12 cellular contexts compared by ENCODE assay signal in genomic region chr10:131822013-131822693, GRCh38.
"Had no signal": no experiment of that assay in that cellular context is flagged by ENCODE, and none has a peak within 500 bp of the region (broad histone marks: within the 10 kb centered on the region; RNA-seq: fewer than 3 reads in every experiment).

No MANE protein-coding gene starts in this region.

- H3K4me1 ChIP-seq: tibial nerve had no signal

- H3K4me1 Mint-ChIP-seq: activated T-helper 17 cell treated with anti-CD3 and anti-CD28 coated beads, Interleukin-2, amount 50 U/mL, for 72 hours; stimulated activated memory B cell treated with anti-CD40 and anti-IgM and Interleukin-4, amounts not matched to agents 10 μg/mL and 1 μg/mL and 100 μg/mL, for 72 hours; T-helper 17 cell had no signal

- H3K27ac Mint-ChIP-seq: activated naive CD4-positive, alpha-beta T cell treated with anti-CD3 and anti-CD28 coated beads for 36 hours; activated T-helper 17 cell treated with anti-CD3 and anti-CD28 coated beads, Interleukin-2, amount 50 U/mL, for 72 hours; mesothelial cell of epicardium; stimulated activated memory B cell treated with anti-CD40 and anti-IgM and Interleukin-4, amounts not matched to agents 10 μg/mL and 1 μg/mL and 100 μg/mL, for 72 hours; T-helper 17 cell had no signal

- H3K4me3 Mint-ChIP-seq: activated naive CD4-positive, alpha-beta T cell treated with anti-CD3 and anti-CD28 coated beads for 36 hours; activated T-helper 17 cell treated with anti-CD3 and anti-CD28 coated beads, Interleukin-2, amount 50 U/mL, for 72 hours; mesothelial cell of epicardium; stimulated activated memory B cell treated with anti-CD40 and anti-IgM and Interleukin-4, amounts not matched to agents 10 μg/mL and 1 μg/mL and 100 μg/mL, for 72 hours; T-helper 17 cell had no signal

- H3K27ac ChIP-seq: ovary, tibial nerve had no signal

- H3K27me3 Mint-ChIP-seq: activated T-helper 17 cell treated with anti-CD3 and anti-CD28 coated beads, Interleukin-2, amount 50 U/mL, for 72 hours; stimulated activated memory B cell treated with anti-CD40 and anti-IgM and Interleukin-4, amounts not matched to agents 10 μg/mL and 1 μg/mL and 100 μg/mL, for 72 hours had no signal

- H3K36me3 ChIP-seq: ovary, tibial nerve had no signal

- H3K27me3 ChIP-seq: ovary, tibial nerve had no signal

- H3K4me3 ChIP-seq: ovary, tibial nerve had no signal

- H3K9me3 Mint-ChIP-seq: activated naive CD4-positive, alpha-beta T cell treated with anti-CD3 and anti-CD28 coated beads for 36 hours; activated T-helper 17 cell treated with anti-CD3 and anti-CD28 coated beads, Interleukin-2, amount 50 U/mL, for 72 hours; mesothelial cell of epicardium had no signal

- H3K9me3 ChIP-seq: ovary, tibial nerve had no signal

- H3K36me3 Mint-ChIP-seq: mesothelial cell of epicardium; stimulated activated memory B cell treated with anti-CD40 and anti-IgM and Interleukin-4, amounts not matched to agents 10 μg/mL and 1 μg/mL and 100 μg/mL, for 72 hours had no signal

- DNase-seq: activated CD4-positive, alpha-beta T cell treated with anti-CD3 and anti-CD28 coated beads, Interleukin-2, amount 50 U/mL, for 1 hour; activated CD4-positive, CD25-positive, alpha-beta regulatory T cell; activated CD8-positive, alpha-beta memory T cell treated with anti-CD3 and anti-CD28 coated beads for 24 hours; activated naive CD4-positive, alpha-beta T cell treated with anti-CD3 and anti-CD28 coated beads for 36 hours; activated T-cell treated with anti-CD3 and anti-CD28 coated beads for 4 hours; hypothalamus; ovary; T-helper 17 cell had no signal
